1 cellular context compared by ENCODE assay signal in the genomic region with DNA sequence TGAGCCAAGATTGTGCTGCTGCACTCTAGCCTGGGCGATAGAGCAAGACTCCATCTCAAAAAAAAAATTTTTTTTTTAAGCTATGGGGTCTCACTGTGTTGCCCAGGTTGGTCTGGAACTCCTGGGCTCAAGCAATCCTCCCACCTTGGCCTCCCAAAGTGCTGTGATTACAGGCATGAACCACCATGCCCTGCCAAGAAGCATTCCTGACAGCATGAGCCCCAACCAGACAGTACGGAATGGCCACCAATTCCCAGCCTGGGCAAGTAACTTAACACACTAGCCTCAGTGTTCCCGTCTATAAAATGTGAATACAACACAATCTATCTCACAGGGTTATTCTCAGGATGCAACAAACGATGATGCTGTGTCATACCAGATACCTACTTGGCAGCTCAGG.
TF ChIP-seq lines count a peak whose summit lies in the region.

No MANE protein-coding gene starts in this region.

TF ChIP-seq in K562, 482 proteins besides CTCF, POLR2A, EP300 and RAD21 (continued from another document):
- TF ChIP-seq ZNF121 (CRISPR knock-in tag; conservative IDR thresholded peaks at IDR 0.05) (peak; percentile 86), BCOR (IDR thresholded peaks at IDR 0.05) (peak; percentile 21; the same call in 1 of the 2 replicates)
